ENCODE assay signal across 20 cellular contexts in genomic region chr17:58667934-58668597, GRCh38. TPM values are rescaled to one million over a fixed set of nuclear protein-coding genes. Genes with fewer than 3 reads are reported as not detected.
DNase-seq lines count a peak whose midpoint lies in the region; ATAC-seq, FAIRE-seq and TF ChIP-seq lines count a peak whose summit lies in the region.
"Had no signal": no experiment of that assay in that cellular context is flagged by ENCODE, and none has a peak within 500 bp of the region (broad histone marks: within the 10 kb centered on the region; RNA-seq: fewer than 3 reads in every experiment).

No MANE protein-coding gene starts in this region.

- peaks cover 10% of the 10 kb centered on the region for H3K4me1 ChIP-seq in HepG2 (ENCODE audit: insufficient read depth, low read length)
- no peaks in the 10 kb centered on the region for H3K4me1 ChIP-seq in right lobe of liver
- no peaks in the 10 kb centered on the region for H3K4me1 ChIP-seq in upper lobe of left lung

- ATAC-seq in HepG2 (no peak), right lobe of liver (no peak), upper lobe of left lung (ENCODE audit: low FRiP score in 2 of 2) (no peak), GM19328 (IDR thresholded peaks at IDR 0.05; ENCODE audit: unreplicated experiment) (no peak)
- ATAC-seq: activated CD8-positive, alpha-beta T cell treated with anti-CD3 and anti-CD28 coated beads, Interleukin-2, amount 10 ng/mL, durations not matched to agents 7 days and 5 days; heart right ventricle; Panc1; upper lobe of right lung had no signal

- BruUV-seq in HepG2 (replicated peaks; lab: Mats Ljungman, UMichigan) = no TSS peak

- H3K9me3 ChIP-seq in HepG2 (ENCODE audit: low read length) (no peaks in the 10 kb centered on the region), right lobe of liver (no peaks in the 10 kb centered on the region), upper lobe of left lung (no peaks in the 10 kb centered on the region)
- H3K9me3 ChIP-seq: heart right ventricle, upper lobe of right lung had no signal

- intact Hi-C loops in HepG2 (cut with micrococcal nuclease; ENCODE audit: unreplicated experiment) (no loop called here), right lobe of liver (cut with DNase I) (no loop called here), lower leg skin (cut with DNase I; ENCODE audit: low total_unique reads) (no loop called here)

- WGBS in HepG2 (ENCODE audit: low lambda C conversion rate) = 88% methylated on average over 1 of the region's 1 CpG
- WGBS in right lobe of liver (ENCODE audit: insufficient coverage, low coverage, low lambda C conversion rate, missing lambda C conversion rate) = 89% methylated on average over 1 of the region's 1 CpG
- 71% methylated on average over 1 of the region's 1 CpG for WGBS in upper lobe of left lung, 2 donors
- 76 to 95% methylated on average over 1 of the region's 1 CpG for WGBS in lower leg skin, 2 donors

- POLR2A ChIA-PET in HepG2 (lab: Yijun Ruan, JAX) = interaction anchor here (1.6 kb wide), 1 partner anchor 9 kb away, joined by 4 read pairs; no protein-coding TSS in a partner anchor

- H3K4me2 ChIP-seq in HepG2 (ENCODE audit: low read depth, low read length) = no peak overlapping the region

- TF ChIP-seq POLR2A in HepG2 (IDR thresholded peaks at IDR 0.05; ENCODE audit: insufficient read depth in 1 of 2, low read depth in 2 of 2, low read length in 2 of 2) = no peak
- TF ChIP-seq POLR2A in right lobe of liver (IDR thresholded peaks at IDR 0.05) = no peak
- no peak for TF ChIP-seq POLR2A in upper lobe of left lung (IDR thresholded peaks at IDR 0.05)
- TF ChIP-seq POLR2A in lower leg skin (IDR thresholded peaks at IDR 0.05) = no peak

- H3K27ac ChIP-seq in HepG2 (ENCODE audit: extremely low read length, insufficient read depth, low read length) (no peak overlapping the region), right lobe of liver (no peak overlapping the region), upper lobe of left lung (no peak overlapping the region)

- TF ChIP-seq EP300 in HepG2 (IDR thresholded peaks at IDR 0.05; ENCODE audit: low read depth in 2 of 2, low read length in 2 of 2) (no peak), HepG2 (CRISPR knock-in tag; IDR thresholded peaks at IDR 0.05; ENCODE audit: borderline replicate concordance) (no peak), upper lobe of left lung (IDR thresholded peaks at IDR 0.05) (no peak)

- FAIRE-seq in HepG2 (lab: Jason Lieb, UNC) (no peak), RCC 7860 (lab: Jason Lieb, UNC) (peak; percentile 7)
- FAIRE-seq: islet of Langerhans had no signal

- H3K4me3 ChIP-seq in HepG2 (replicated peaks in 1 of 3; ENCODE audit: insufficient read depth in 1 of 3, low read depth in 2 of 3, low read length in 3 of 3) (no peak overlapping the region), right lobe of liver (no peak overlapping the region), fibroblast of mammary gland (ENCODE audit: control insufficient read depth, low read depth, low read length) (no peak overlapping the region), upper lobe of left lung (no peak overlapping the region), lower leg skin (ENCODE audit: low read depth, poor library complexity, severe bottlenecking) (no peak overlapping the region)
- H3K4me3 ChIP-seq: heart right ventricle, upper lobe of right lung had no signal

- TF ChIP-seq RAD21 in HepG2 (CRISPR knock-in tag; IDR thresholded peaks at IDR 0.05) = no peak

- CTCF ChIA-PET in HepG2 (lab: Yijun Ruan, JAX; ENCODE audit: low intra/inter-chr PET ratio, low total read pairs) = no interaction called here

- H3K9ac ChIP-seq in HepG2 (ENCODE audit: insufficient read depth, low read depth, low read length) = no peak overlapping the region

- H4K20me1 ChIP-seq in HepG2 (ENCODE audit: insufficient read depth, low read length) = no peaks in the 10 kb centered on the region

- H3K79me2 ChIP-seq in HepG2 (ENCODE audit: insufficient read depth, low read length) = no peaks in the 10 kb centered on the region

- H3K36me3 ChIP-seq in HepG2 (replicated peaks in 1 of 2; ENCODE audit: control insufficient read depth in 1 of 2, insufficient read depth in 2 of 2, low read length in 2 of 2) (no peaks in the 10 kb centered on the region), right lobe of liver (no peaks in the 10 kb centered on the region), upper lobe of left lung (no peaks in the 10 kb centered on the region)
- H3K36me3 ChIP-seq: heart right ventricle, upper lobe of right lung had no signal

- no peak for DNase-seq in HepG2 (ENCODE audit: low spot score)
- DNase-seq in right lobe of liver = no peak
- DNase-seq in RCC 7860 (ENCODE audit: low spot score) = peak; percentile 34
- DNase-seq in fibroblast of mammary gland (ENCODE audit: low read depth) = peak; percentile 31
- no peak for DNase-seq in NCI-H2171 (lab: John Stamatoyannopoulos, UW)
- DNase-seq in upper lobe of left lung = no peak
- DNase-seq in lower leg skin (ENCODE audit: low spot score in 2 of 2) = no peak
- DNase-seq: activated CD8-positive, alpha-beta T cell treated with anti-CD3 and anti-CD28 coated beads, Interleukin-2, amount 10 ng/mL, durations not matched to agents 7 days and 5 days; activated naive CD8-positive, alpha-beta T cell treated with anti-CD3 and anti-CD28 coated beads, Interleukin-2, amount 10 ng/mL, durations not matched to agents 7 days and 5 days; activated T-cell treated with anti-CD3 and anti-CD28 coated beads, Interleukin-2, amount 50 U/mL, for 48 hours; heart right ventricle; mesendoderm; NCI-H2081; NCI-H524; stimulated activated CD4-positive, alpha-beta T cell treated with anti-CD3 and anti-CD28 coated beads, Interleukin-15, amount 100 ng/mL, for 24 hours; stimulated activated naive CD4-positive, alpha-beta T cell treated with Interleukin-2 at 50 U/mL for 16 hours; upper lobe of right lung had no signal

- in situ Hi-C loops in HepG2 (cut with HindIII; ENCODE audit: extremely low pct_ligation_motif_present, low pct_unique_long_range_greater_than_20kb) = no loop called here

- H3K27me3 ChIP-seq in HepG2 (ENCODE audit: control insufficient read depth in 1 of 2, insufficient read depth in 2 of 2, low read length in 2 of 2) = no peaks in the 10 kb centered on the region; a peak in 1 of 5 replicates
- H3K27me3 ChIP-seq in right lobe of liver = no peaks in the 10 kb centered on the region
- H3K27me3 ChIP-seq in upper lobe of left lung = no peaks in the 10 kb centered on the region
- H3K27me3 ChIP-seq: upper lobe of right lung had no signal

- no peak overlapping the region for H2AFZ ChIP-seq in HepG2 (ENCODE audit: low read length)

- TF ChIP-seq CTCF in HepG2 (CRISPR knock-in tag; IDR thresholded peaks at IDR 0.05) (no peak), right lobe of liver (IDR thresholded peaks at IDR 0.05) (no peak), fibroblast of mammary gland (conservative IDR thresholded peaks at IDR 0.05; ENCODE audit: control insufficient read depth, insufficient read depth, low read depth, low read length) (no peak), upper lobe of left lung (IDR thresholded peaks at IDR 0.05) (no peak), lower leg skin (IDR thresholded peaks at IDR 0.05) (no peak)

RNA-seq across cellular contexts. Expression of gene TEX14, which starts 23.8 kb away (rescaled TPM):
- total RNA-seq in HepG2 (2016; rRNA removed; fragmentation: Illumina TruSeq; extraction: Trizol) (0.07 TPM in 1 of 2 replicates, not detected in the other), right lobe of liver (under 1 TPM in 3 of 6 experiments, not detected in 3; 0.04 to 0.12 (median 0.09) TPM), upper lobe of left lung (1 to 10 TPM in 3 of 6 donors, under 1 TPM in 3; 0.10 to 1.4 (median 0.63) TPM), lower leg skin (under 1 TPM in 2 of 4 donors, not detected in 2; 0.26 to 0.44 TPM)
- not detected in 2 replicates for total RNA-seq in HepG2 (2016; cell fraction: cytosol; rRNA removed; fragmentation: Illumina TruSeq; extraction: Trizol; ENCODE audit: low read depth)
- total RNA-seq in HepG2 (2016; cell fraction: insoluble cytoplasmic fraction; rRNA removed; fragmentation: Illumina TruSeq; extraction: Trizol) = not detected in 2 replicates
- not detected in 2 replicates for total RNA-seq in HepG2 (2016; cell fraction: membrane; rRNA removed; fragmentation: Illumina TruSeq; extraction: Trizol)
- total RNA-seq in HepG2 (2016; cell fraction: nucleus; rRNA removed; fragmentation: Illumina TruSeq; extraction: Trizol) = 0.06 TPM in 1 of 2 replicates, not detected in the other
- 0.03 and 0.04 TPM in 2 replicates for polyA plus RNA-seq in HepG2 (2011; rRNA removed)
- 0.01 and 0.03 TPM in 2 replicates for polyA plus RNA-seq in HepG2 (2011; cell fraction: cytosol; rRNA removed)
- polyA plus RNA-seq in HepG2 (2011; cell fraction: nucleus; rRNA removed) = 0.09 and 0.11 TPM in 2 replicates
- polyA plus RNA-seq in HepG2 (2012) = 0.08 TPM in 1 of 2 replicates, not detected in the other
- not detected in 2 replicates for polyA plus RNA-seq in HepG2 (2016; cell fraction: cytosol; fragmentation: Illumina TruSeq; extraction: Trizol; ENCODE audit: low read depth)
- polyA plus RNA-seq in HepG2 (2016; cell fraction: insoluble cytoplasmic fraction; fragmentation: Illumina TruSeq; extraction: Trizol; ENCODE audit: low read depth) = not detected in 2 replicates
- not detected in 2 replicates for polyA plus RNA-seq in HepG2 (2016; cell fraction: membrane; fragmentation: Illumina TruSeq; extraction: Trizol; ENCODE audit: low read depth)
- not detected in 2 replicates for polyA plus RNA-seq in HepG2 (2016; cell fraction: nucleus; fragmentation: Illumina TruSeq; extraction: Trizol; ENCODE audit: insufficient read depth, low read depth)
- polyA minus RNA-seq in HepG2 (2011; rRNA and poly(A)+ RNA removed; ENCODE audit: low replicate concordance) = 0.02 and 0.04 TPM in 2 replicates
- not detected in 2 replicates for polyA minus RNA-seq in HepG2 (2011; cell fraction: cytosol; rRNA and poly(A)+ RNA removed)
- polyA minus RNA-seq in HepG2 (2011; cell fraction: nucleus; rRNA and poly(A)+ RNA removed) = 0.12 and 0.26 TPM in 2 replicates

RNA-seq across cellular contexts. Expression of gene RAD51C, which starts 24.3 kb away (rescaled TPM):
- total RNA-seq in HepG2 (2016; rRNA removed; fragmentation: Illumina TruSeq; extraction: Trizol) = 106 and 151 TPM in 2 replicates
- 50.0 and 53.5 TPM in 2 replicates for total RNA-seq in HepG2 (2016; cell fraction: cytosol; rRNA removed; fragmentation: Illumina TruSeq; extraction: Trizol; ENCODE audit: low read depth)
- 110 and 163 TPM in 2 replicates for total RNA-seq in HepG2 (2016; cell fraction: insoluble cytoplasmic fraction; rRNA removed; fragmentation: Illumina TruSeq; extraction: Trizol)
- 68.8 and 79.6 TPM in 2 replicates for total RNA-seq in HepG2 (2016; cell fraction: membrane; rRNA removed; fragmentation: Illumina TruSeq; extraction: Trizol)
- 50.4 and 54.3 TPM in 2 replicates for total RNA-seq in HepG2 (2016; cell fraction: nucleus; rRNA removed; fragmentation: Illumina TruSeq; extraction: Trizol)
- 27.3 and 38.5 TPM in 2 replicates for polyA plus RNA-seq in HepG2 (2011; rRNA removed)
- 23.1 and 25.8 TPM in 2 replicates for polyA plus RNA-seq in HepG2 (2011; cell fraction: cytosol; rRNA removed)
- polyA plus RNA-seq in HepG2 (2011; cell fraction: nucleus; rRNA removed) = 8.0 and 12.1 TPM in 2 replicates
- polyA plus RNA-seq in HepG2 (2012) = 34.0 and 48.5 TPM in 2 replicates
- polyA plus RNA-seq in HepG2 (2016; cell fraction: cytosol; fragmentation: Illumina TruSeq; extraction: Trizol; ENCODE audit: low read depth) = 57.5 and 61.7 TPM in 2 replicates
- 139 and 168 TPM in 2 replicates for polyA plus RNA-seq in HepG2 (2016; cell fraction: insoluble cytoplasmic fraction; fragmentation: Illumina TruSeq; extraction: Trizol; ENCODE audit: low read depth)
- polyA plus RNA-seq in HepG2 (2016; cell fraction: membrane; fragmentation: Illumina TruSeq; extraction: Trizol; ENCODE audit: low read depth) = 63.2 and 65.8 TPM in 2 replicates
- polyA plus RNA-seq in HepG2 (2016; cell fraction: nucleus; fragmentation: Illumina TruSeq; extraction: Trizol; ENCODE audit: insufficient read depth, low read depth) = 70.5 and 75.0 TPM in 2 replicates
- 6.8 and 14.3 TPM in 2 replicates for polyA minus RNA-seq in HepG2 (2011; rRNA and poly(A)+ RNA removed; ENCODE audit: low replicate concordance)
- 7.0 and 7.6 TPM in 2 replicates for polyA minus RNA-seq in HepG2 (2011; cell fraction: cytosol; rRNA and poly(A)+ RNA removed)
- 19.2 and 27.5 TPM in 2 replicates for polyA minus RNA-seq in HepG2 (2011; cell fraction: nucleus; rRNA and poly(A)+ RNA removed)
- 10 to 100 TPM in 2 of 6 experiments, 1 to 10 TPM in 4; 6.5 to 22.2 (median 7.9) TPM for total RNA-seq in right lobe of liver
- total RNA-seq in upper lobe of left lung = 10 to 100 TPM; 10.9 to 21.0 (median 15.9) TPM
- total RNA-seq in lower leg skin = 10 to 100 TPM in 3 of 4 donors, 1 to 10 TPM in 1; 7.9 to 18.4 (median 15.0) TPM

Comparison
In these comparisons a context has a peak if more than half of its experiments do, and no peak if none do; other contexts are left out.
1. DNase-seq: peak in RCC 7860 (single experiment) and fibroblast of mammary gland (single experiment); none in HepG2 (single experiment), right lobe of liver (0 of 3), NCI-H2171 (single experiment), upper lobe of left lung (0 of 2) and lower leg skin (0 of 2).